ENCODE assay signal across 19 cellular contexts in the genomic region with DNA sequence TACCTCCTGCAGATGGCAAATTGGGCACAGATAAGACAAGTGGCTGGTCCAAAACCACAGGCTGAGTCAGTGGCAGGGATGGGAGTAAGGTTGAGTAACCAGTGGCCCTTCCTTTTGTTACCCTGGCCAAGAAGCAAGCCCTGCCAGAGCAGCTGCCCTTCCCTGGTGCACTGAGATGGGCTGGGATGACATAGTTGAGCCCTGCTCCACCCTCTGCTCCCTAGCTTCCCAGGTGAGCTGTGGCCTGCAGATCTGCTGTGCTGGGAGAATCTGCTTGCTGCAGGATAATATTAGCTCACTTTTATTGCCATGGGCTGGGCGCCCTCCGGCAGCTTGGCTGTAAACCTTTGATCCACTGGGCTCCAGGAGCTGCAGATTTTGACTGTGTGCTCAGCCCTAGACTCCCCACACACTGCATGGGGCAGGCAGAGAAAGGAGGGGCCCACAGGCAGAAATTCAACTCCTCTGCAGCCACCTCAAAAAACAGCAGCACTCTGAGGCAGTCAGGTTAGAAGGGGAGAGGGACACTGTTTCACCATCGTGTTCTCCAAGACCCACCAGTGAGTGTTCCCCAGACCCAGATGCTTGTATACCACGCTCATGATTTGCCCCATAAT.
DNase-seq lines count a peak whose midpoint lies in the region; ATAC-seq and TF ChIP-seq lines count a peak whose summit lies in the region.
"Had no signal": no experiment of that assay in that cellular context is flagged by ENCODE, and none has a peak within 500 bp of the region (broad histone marks: within the 10 kb centered on the region; RNA-seq: fewer than 3 reads in every experiment).

No MANE protein-coding gene starts in this region.

- CTCF ChIA-PET in Calu3 (lab: Charles Lee) = no interaction called here

- no peak overlapping the region for H3K27ac Mint-ChIP-seq in Calu3 (ENCODE audit: unreplicated experiment)
- H3K27ac Mint-ChIP-seq: CD4-positive, alpha-beta T cell had no signal

- H3K36me3 ChIP-seq in heart left ventricle (no peaks in the 10 kb centered on the region), Peyer's patch (no peaks in the 10 kb centered on the region)
- H3K36me3 ChIP-seq: BE2C, SJSA1 had no signal

- H3K4me1 Mint-ChIP-seq in Calu3 (ENCODE audit: low read depth, unreplicated experiment) = no peaks in the 10 kb centered on the region

- no TSS peak for BruUV-seq in Calu3 (replicated peaks; lab: Mats Ljungman, UMichigan)

- WGBS in heart left ventricle, 4 donors = 47 to 64% (median 61%) methylated on average over 2 to 4 of the region's 4 CpGs

- H3K9me3 ChIP-seq in heart left ventricle (no peaks in the 10 kb centered on the region), Peyer's patch (no peaks in the 10 kb centered on the region)
- H3K9me3 ChIP-seq: BE2C, Caco-2, SJSA1 had no signal

- H3K36me3 Mint-ChIP-seq in Calu3 (ENCODE audit: insufficient read depth, unreplicated experiment) = no peaks in the 10 kb centered on the region

- TF ChIP-seq POLR2A in heart left ventricle (IDR thresholded peaks at IDR 0.05) (no peak), Peyer's patch (IDR thresholded peaks at IDR 0.05) (no peak)

- ATAC-seq in Right ventricle myocardium superior (ENCODE audit: poor library complexity) = peak; percentile 36
- ATAC-seq in heart left ventricle = no peak
- ATAC-seq in left colon = peak; percentile 84
- no peak for ATAC-seq in HG03175 (IDR thresholded peaks at IDR 0.05; ENCODE audit: unreplicated experiment)

- H3K4me1 ChIP-seq in heart left ventricle = no peaks in the 10 kb centered on the region
- H3K4me1 ChIP-seq in Peyer's patch = peaks cover 0 to 9% (median 3%) of the 10 kb centered on the region in 4 donors
- H3K4me1 ChIP-seq: BE2C, Caco-2, SJSA1 had no signal

- DNase-seq in Right ventricle myocardium superior = no peak
- no peak for DNase-seq in heart left ventricle
- DNase-seq in Peyer's patch = peak in 2 of 3 donors; percentile 64 to 68
- DNase-seq in left colon = peak; percentile 64 to 71
- no peak for DNase-seq in Calu3
- DNase-seq in occipital lobe (lab: John Stamatoyannopoulos, UW) = no peak
- DNase-seq: BE2C; CD4-positive, alpha-beta T cell; H9; Kasumi-1; NCI-H1105 treated with DMSO at 0.1 percent for 48 hours; NCI-H1694; NCI-H2081 treated with DMSO at 0.1 percent for 48 hours; NCI-H524; PC-9 had no signal

- intact Hi-C loops in Right ventricle myocardium superior (cut with DNase I) (loop anchor here (10.0 kb wide), 1 partner anchor 495 kb away; no protein-coding TSS in a partner anchor), heart left ventricle (cut with DNase I) (loop anchor here in 6 of 10 donors (5.0 to 10.0 kb wide), 3 partner anchors 265 to 495 kb away; no protein-coding TSS in a partner anchor), left colon (cut with DNase I, micrococcal nuclease) (no loop called here), Calu3 (cut with micrococcal nuclease; ENCODE audit: unreplicated experiment) (no loop called here)

- no peak overlapping the region for H3K4me3 Mint-ChIP-seq in Calu3 (ENCODE audit: low read depth, unreplicated experiment)
- H3K4me3 Mint-ChIP-seq: CD4-positive, alpha-beta T cell; H9 had no signal

- H3K27me3 Mint-ChIP-seq in Calu3 (ENCODE audit: unreplicated experiment) = no peaks in the 10 kb centered on the region

- H3K4me3 ChIP-seq in heart left ventricle = no peak overlapping the region
- no peak overlapping the region for H3K4me3 ChIP-seq in Peyer's patch
- H3K4me3 ChIP-seq: PC-9, SJSA1 had no signal

- H3K9me3 Mint-ChIP-seq in Calu3 (ENCODE audit: low read depth, unreplicated experiment) = no peaks in the 10 kb centered on the region
- H3K9me3 Mint-ChIP-seq: CD4-positive, alpha-beta T cell; H9 had no signal

- no peaks in the 10 kb centered on the region for H3K27me3 ChIP-seq in heart left ventricle
- no peaks in the 10 kb centered on the region for H3K27me3 ChIP-seq in Peyer's patch
- H3K27me3 ChIP-seq: BE2C, SJSA1 had no signal

- TF ChIP-seq CTCF in heart left ventricle (IDR thresholded peaks at IDR 0.05) = no peak
- no peak for TF ChIP-seq CTCF in Peyer's patch (IDR thresholded peaks at IDR 0.05)
- TF ChIP-seq CTCF in Calu3 (IDR thresholded peaks at IDR 0.05; ENCODE audit: unreplicated experiment) = no peak

- H3K27ac ChIP-seq in heart left ventricle = no peak overlapping the region
- no peak overlapping the region for H3K27ac ChIP-seq in Peyer's patch
- H3K27ac ChIP-seq: HL-60, PC-9, SJSA1 had no signal

Comparison
In these comparisons a context has a peak if more than half of its experiments do, and no peak if none do; other contexts are left out.
1. ATAC-seq: peak in Right ventricle myocardium superior (single experiment) and left colon (single experiment); none in heart left ventricle (0 of 4) and HG03175 (single experiment).
2. DNase-seq: peak in Peyer's patch (2 of 3) and left colon (2 of 2); none in Right ventricle myocardium superior (single experiment), heart left ventricle (0 of 5), Calu3 (single experiment) and occipital lobe (single experiment).
3. intact Hi-C loops: an anchor here in Right ventricle myocardium superior (10.0 kb wide) and heart left ventricle (5.0 to 10.0 kb wide); none called in left colon and Calu3.